1 cellular context compared by ENCODE assay signal in genomic region chr4:113153529-113154101, GRCh38.
TF ChIP-seq lines count a peak whose summit lies in the region.

No MANE protein-coding gene starts in this region.

TF ChIP-seq in HepG2, 621 proteins besides CTCF, POLR2A, EP300 and RAD21 (continued from another document):
- TF ChIP-seq, protein P1, sequence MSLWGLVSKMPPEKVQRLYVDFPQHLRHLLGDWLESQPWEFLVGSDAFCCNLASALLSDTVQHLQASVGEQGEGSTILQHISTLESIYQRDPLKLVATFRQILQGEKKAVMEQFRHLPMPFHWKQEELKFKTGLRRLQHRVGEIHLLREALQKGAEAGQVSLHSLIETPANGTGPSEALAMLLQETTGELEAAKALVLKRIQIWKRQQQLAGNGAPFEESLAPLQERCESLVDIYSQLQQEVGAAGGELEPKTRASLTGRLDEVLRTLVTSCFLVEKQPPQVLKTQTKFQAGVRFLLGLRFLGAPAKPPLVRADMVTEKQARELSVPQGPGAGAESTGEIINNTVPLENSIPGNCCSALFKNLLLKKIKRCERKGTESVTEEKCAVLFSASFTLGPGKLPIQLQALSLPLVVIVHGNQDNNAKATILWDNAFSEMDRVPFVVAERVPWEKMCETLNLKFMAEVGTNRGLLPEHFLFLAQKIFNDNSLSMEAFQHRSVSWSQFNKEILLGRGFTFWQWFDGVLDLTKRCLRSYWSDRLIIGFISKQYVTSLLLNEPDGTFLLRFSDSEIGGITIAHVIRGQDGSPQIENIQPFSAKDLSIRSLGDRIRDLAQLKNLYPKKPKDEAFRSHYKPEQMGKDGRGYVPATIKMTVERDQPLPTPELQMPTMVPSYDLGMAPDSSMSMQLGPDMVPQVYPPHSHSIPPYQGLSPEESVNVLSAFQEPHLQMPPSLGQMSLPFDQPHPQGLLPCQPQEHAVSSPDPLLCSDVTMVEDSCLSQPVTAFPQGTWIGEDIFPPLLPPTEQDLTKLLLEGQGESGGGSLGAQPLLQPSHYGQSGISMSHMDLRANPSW (CRISPR knock-in tag; IDR thresholded peaks at IDR 0.05; ENCODE audit: borderline replicate concordance), result no peak
- TF ChIP-seq CSRNP1 (CRISPR knock-in tag; IDR thresholded peaks at IDR 0.05), result no peak
- TF ChIP-seq RFXAP (CRISPR knock-in tag; IDR thresholded peaks at IDR 0.05; ENCODE audit: borderline replicate concordance), result no peak
- no peak for TF ChIP-seq MLXIP (CRISPR knock-in tag; IDR thresholded peaks at IDR 0.05; ENCODE audit: borderline replicate concordance)
- peak; percentile 26; the same call in 1 of the 2 replicates for TF ChIP-seq SAP130 (CRISPR knock-in tag; IDR thresholded peaks at IDR 0.05; ENCODE audit: low read depth)
- no peak for TF ChIP-seq ZNF879 (CRISPR knock-in tag; IDR thresholded peaks at IDR 0.05)
- TF ChIP-seq, protein P2, sequence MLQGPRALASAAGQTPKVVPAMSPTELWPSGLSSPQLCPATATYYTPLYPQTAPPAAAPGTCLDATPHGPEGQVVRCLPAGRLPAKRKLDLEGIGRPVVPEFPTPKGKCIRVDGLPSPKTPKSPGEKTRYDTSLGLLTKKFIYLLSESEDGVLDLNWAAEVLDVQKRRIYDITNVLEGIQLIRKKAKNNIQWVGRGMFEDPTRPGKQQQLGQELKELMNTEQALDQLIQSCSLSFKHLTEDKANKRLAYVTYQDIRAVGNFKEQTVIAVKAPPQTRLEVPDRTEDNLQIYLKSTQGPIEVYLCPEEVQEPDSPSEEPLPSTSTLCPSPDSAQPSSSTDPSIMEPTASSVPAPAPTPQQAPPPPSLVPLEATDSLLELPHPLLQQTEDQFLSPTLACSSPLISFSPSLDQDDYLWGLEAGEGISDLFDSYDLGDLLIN (CRISPR knock-in tag; IDR thresholded peaks at IDR 0.05; ENCODE audit: borderline replicate concordance), result no peak
- TF ChIP-seq YEATS2 (CRISPR knock-in tag; IDR thresholded peaks at IDR 0.05; ENCODE audit: borderline replicate concordance), result no peak
- TF ChIP-seq CEBPB (IDR thresholded peaks at IDR 0.05; ENCODE audit: borderline replicate concordance, low read depth, low read length), result peak; percentile 95
- no peak for TF ChIP-seq ZNF317 (CRISPR knock-in tag; IDR thresholded peaks at IDR 0.05)
- peak; percentile 62 for TF ChIP-seq ARID5B (CRISPR knock-in tag; IDR thresholded peaks at IDR 0.05)
- TF ChIP-seq GATAD2A (CRISPR knock-in tag; IDR thresholded peaks at IDR 0.05), result peak; percentile 68
- TF ChIP-seq HOXA5 (CRISPR knock-in tag; IDR thresholded peaks at IDR 0.05), result peak; percentile 99
- TF ChIP-seq, protein P3, sequence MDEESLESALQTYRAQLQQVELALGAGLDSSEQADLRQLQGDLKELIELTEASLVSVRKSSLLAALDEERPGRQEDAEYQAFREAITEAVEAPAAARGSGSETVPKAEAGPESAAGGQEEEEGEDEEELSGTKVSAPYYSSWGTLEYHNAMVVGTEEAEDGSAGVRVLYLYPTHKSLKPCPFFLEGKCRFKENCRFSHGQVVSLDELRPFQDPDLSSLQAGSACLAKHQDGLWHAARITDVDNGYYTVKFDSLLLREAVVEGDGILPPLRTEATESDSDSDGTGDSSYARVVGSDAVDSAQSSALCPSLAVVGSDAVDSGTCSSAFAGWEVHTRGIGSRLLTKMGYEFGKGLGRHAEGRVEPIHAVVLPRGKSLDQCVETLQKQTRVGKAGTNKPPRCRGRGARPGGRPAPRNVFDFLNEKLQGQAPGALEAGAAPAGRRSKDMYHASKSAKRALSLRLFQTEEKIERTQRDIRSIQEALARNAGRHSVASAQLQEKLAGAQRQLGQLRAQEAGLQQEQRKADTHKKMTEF (CRISPR knock-in tag; IDR thresholded peaks at IDR 0.05), result 0 out of 2 replicates have a peak, but pooled peaks have one; percentile 30
- TF ChIP-seq, protein P4, sequence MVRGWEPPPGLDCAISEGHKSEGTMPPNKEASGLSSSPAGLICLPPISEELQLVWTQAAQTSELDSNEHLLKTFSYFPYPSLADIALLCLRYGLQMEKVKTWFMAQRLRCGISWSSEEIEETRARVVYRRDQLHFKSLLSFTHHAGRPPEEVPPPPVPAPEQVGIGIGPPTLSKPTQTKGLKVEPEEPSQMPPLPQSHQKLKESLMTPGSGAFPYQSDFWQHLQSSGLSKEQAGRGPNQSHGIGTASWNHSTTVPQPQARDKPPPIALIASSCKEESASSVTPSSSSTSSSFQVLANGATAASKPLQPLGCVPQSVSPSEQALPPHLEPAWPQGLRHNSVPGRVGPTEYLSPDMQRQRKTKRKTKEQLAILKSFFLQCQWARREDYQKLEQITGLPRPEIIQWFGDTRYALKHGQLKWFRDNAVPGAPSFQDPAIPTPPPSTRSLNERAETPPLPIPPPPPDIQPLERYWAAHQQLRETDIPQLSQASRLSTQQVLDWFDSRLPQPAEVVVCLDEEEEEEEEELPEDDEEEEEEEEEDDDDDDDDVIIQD (CRISPR knock-in tag; IDR thresholded peaks at IDR 0.05; ENCODE audit: low read depth), result 0 out of 2 replicates have a peak, but pooled peaks have one; percentile 34
- TF ChIP-seq, protein P5, sequence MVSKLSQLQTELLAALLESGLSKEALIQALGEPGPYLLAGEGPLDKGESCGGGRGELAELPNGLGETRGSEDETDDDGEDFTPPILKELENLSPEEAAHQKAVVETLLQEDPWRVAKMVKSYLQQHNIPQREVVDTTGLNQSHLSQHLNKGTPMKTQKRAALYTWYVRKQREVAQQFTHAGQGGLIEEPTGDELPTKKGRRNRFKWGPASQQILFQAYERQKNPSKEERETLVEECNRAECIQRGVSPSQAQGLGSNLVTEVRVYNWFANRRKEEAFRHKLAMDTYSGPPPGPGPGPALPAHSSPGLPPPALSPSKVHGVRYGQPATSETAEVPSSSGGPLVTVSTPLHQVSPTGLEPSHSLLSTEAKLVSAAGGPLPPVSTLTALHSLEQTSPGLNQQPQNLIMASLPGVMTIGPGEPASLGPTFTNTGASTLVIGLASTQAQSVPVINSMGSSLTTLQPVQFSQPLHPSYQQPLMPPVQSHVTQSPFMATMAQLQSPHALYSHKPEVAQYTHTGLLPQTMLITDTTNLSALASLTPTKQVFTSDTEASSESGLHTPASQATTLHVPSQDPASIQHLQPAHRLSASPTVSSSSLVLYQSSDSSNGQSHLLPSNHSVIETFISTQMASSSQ (IDR thresholded peaks at IDR 0.05; ENCODE audit: low read depth), result no peak
- TF ChIP-seq, protein P5 (CRISPR knock-in tag; IDR thresholded peaks at IDR 0.05; ENCODE audit: borderline replicate concordance), result no peak
